Comparison of ENCODE assay signal across 8 cellular contexts in the genomic region with DNA sequence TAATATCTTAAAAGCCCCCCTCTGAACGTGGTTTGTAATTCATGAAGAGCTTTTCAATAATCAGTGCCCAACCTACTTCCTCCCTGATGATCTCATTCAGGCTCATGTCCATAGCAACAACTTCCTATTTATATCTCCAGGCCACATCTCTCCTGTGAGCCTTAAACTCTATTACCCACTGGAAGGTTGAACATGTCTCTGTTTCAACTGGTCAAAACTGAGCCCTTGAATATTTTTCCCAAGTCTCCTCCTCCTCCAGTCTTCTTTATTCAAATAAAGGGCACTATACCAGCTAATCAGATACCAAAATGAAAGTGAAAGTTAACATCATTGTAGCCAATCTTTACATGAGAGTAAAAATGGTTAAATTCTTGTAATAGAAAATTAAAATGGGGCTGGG.
DNase-seq lines count a peak whose midpoint lies in the region; FAIRE-seq and TF ChIP-seq lines count a peak whose summit lies in the region.

No MANE protein-coding gene starts in this region.

- no peak for TF ChIP-seq POLR2A in GM12891 (IDR thresholded peaks at IDR 0.05; ENCODE audit: low read depth, low read length)

- no peak overlapping the region for H2AFZ ChIP-seq in SU-DHL-6 (ENCODE audit: low read depth, low read length, severe bottlenecking)

- peak overlapping the region; percentile 12 for H3K4me2 ChIP-seq in SU-DHL-6 (ENCODE audit: low read depth, low read length, poor library complexity, severe bottlenecking)

- H3K9ac ChIP-seq in SU-DHL-6 (ENCODE audit: low read length), result no peak overlapping the region

- no peak overlapping the region for H3K27ac ChIP-seq in SU-DHL-6 (ENCODE audit: low read depth, low read length)

- no peaks in the 10 kb centered on the region for H4K20me1 ChIP-seq in SU-DHL-6 (ENCODE audit: low read depth, low read length)

- no peaks in the 10 kb centered on the region for H3F3A ChIP-seq in SU-DHL-6 (ENCODE audit: insufficient read depth)

- H3K36me3 ChIP-seq in SU-DHL-6 (ENCODE audit: low read length), result peaks cover 2% of the 10 kb centered on the region; the same call in 1 of the 2 replicates

- no peaks in the 10 kb centered on the region for H3K79me2 ChIP-seq in SU-DHL-6 (ENCODE audit: insufficient read depth, low read length)

- no peaks in the 10 kb centered on the region for H3K9me2 ChIP-seq in SU-DHL-6 (replicated peaks; ENCODE audit: insufficient read depth, low read length)

- no peaks in the 10 kb centered on the region for H3K27me3 ChIP-seq in SU-DHL-6 (ENCODE audit: low read length)

- H3K4me3 ChIP-seq in SU-DHL-6 (ENCODE audit: insufficient read depth, low read length, poor library complexity, severe bottlenecking), result no peak overlapping the region

- TF ChIP-seq CTCF in SU-DHL-6 (IDR thresholded peaks at IDR 0.05; ENCODE audit: insufficient read depth, low read length, poor library complexity, severe bottlenecking), result no peak

- H3K9me3 ChIP-seq in SU-DHL-6 (ENCODE audit: insufficient read depth, low read length), result no peaks in the 10 kb centered on the region

- FAIRE-seq in GM12891 (lab: Jason Lieb, UNC), result peak; percentile 68

- peak; percentile 66 for DNase-seq in A172 (ENCODE audit: low spot score)
- no peak for DNase-seq in GM12891 (ENCODE audit: insufficient read length, low spot score)
- peak; percentile 78 for DNase-seq in HT1080 (ENCODE audit: low read depth)
- peak; percentile 69 for DNase-seq in glomerular visceral epithelial cell (ENCODE audit: extremely low spot score)
- no peak for DNase-seq in stimulated activated naive CD4-positive, alpha-beta T cell treated with Interleukin-2 at 50 U/mL for 16 hours (lab: John Stamatoyannopoulos, UW)
- no peak for DNase-seq in retina
- no peak for DNase-seq in putamen (ENCODE audit: low spot score)

TF ChIP-seq in GM12891, 5 proteins besides CTCF, POLR2A, EP300 and RAD21:
- TF ChIP-seq SPI1 (IDR thresholded peaks at IDR 0.05; ENCODE audit: low read depth, low read length), result peak; percentile 59
- TF ChIP-seq POU2F2 (IDR thresholded peaks at IDR 0.05; ENCODE audit: low read depth, low read length), result no peak
TF ChIP-seq in GM12891: peak in this region for 1.

Comparison
In these comparisons a context has a peak if more than half of its experiments do, and no peak if none do; other contexts are left out.
1. DNase-seq: peak in A172 (single experiment), HT1080 (single experiment) and glomerular visceral epithelial cell (single experiment); none in GM12891 (single experiment), stimulated activated naive CD4-positive, alpha-beta T cell treated with Interleukin-2 at 50 U/mL for 16 hours (single experiment), retina (single experiment) and putamen (single experiment).